ENCODE assay signal across 24 cellular contexts in genomic region chr12:58884916-58885315, GRCh38. TPM values are rescaled to one million over a fixed set of nuclear protein-coding genes. Genes with fewer than 3 reads are reported as not detected.
DNase-seq lines count a peak whose midpoint lies in the region; ATAC-seq and TF ChIP-seq lines count a peak whose summit lies in the region.
"Had no signal": no experiment of that assay in that cellular context is flagged by ENCODE, and none has a peak within 500 bp of the region (broad histone marks: within the 10 kb centered on the region; RNA-seq: fewer than 3 reads in every experiment).

No MANE protein-coding gene starts in this region.

- H4K20me1 ChIP-seq in mammary epithelial cell (ENCODE audit: insufficient read depth, low read length): no peaks in the 10 kb centered on the region

- peaks cover 11% of the 10 kb centered on the region for H3K4me1 Mint-ChIP-seq in MCF 10A (ENCODE audit: insufficient read depth, unreplicated experiment)
- peaks cover 44% of the 10 kb centered on the region for H3K4me1 Mint-ChIP-seq in endodermal cell
- no peaks in the 10 kb centered on the region for H3K4me1 Mint-ChIP-seq in nephron progenitor cell
- H3K4me1 Mint-ChIP-seq in naive thymus-derived CD4-positive, alpha-beta T cell: no peaks in the 10 kb centered on the region
- H3K4me1 Mint-ChIP-seq: B cell had no signal

- ATAC-seq in naive thymus-derived CD4-positive, alpha-beta T cell: no peak
- ATAC-seq: CD8-positive, alpha-beta T cell; K562; PC-3 had no signal

- no TSS peak for BruUV-seq in MCF 10A (replicated peaks; lab: Mats Ljungman, UMichigan)
- no TSS peak for BruUV-seq in mammary epithelial cell (replicated peaks; lab: Mats Ljungman, UMichigan)

- in situ Hi-C loops in mammary epithelial cell (cut with MboI; ENCODE audit: low sequenced_read_pairs in 2 of 2): no loop called here

- no peaks in the 10 kb centered on the region for H3K9me3 Mint-ChIP-seq in MCF 10A (ENCODE audit: unreplicated experiment)
- no peaks in the 10 kb centered on the region for H3K9me3 Mint-ChIP-seq in endodermal cell
- H3K9me3 Mint-ChIP-seq in nephron progenitor cell: no peaks in the 10 kb centered on the region
- peaks cover 0 to 5% (median 0%) of the 10 kb centered on the region in 11 donors for H3K9me3 Mint-ChIP-seq in naive thymus-derived CD4-positive, alpha-beta T cell
- H3K9me3 Mint-ChIP-seq: CD8-positive, alpha-beta T cell had no signal

- H3K27me3 ChIP-seq in mammary epithelial cell (ENCODE audit: insufficient read depth, low read length): no peaks in the 10 kb centered on the region
- H3K27me3 ChIP-seq in endodermal cell (ENCODE audit: control insufficient read depth, insufficient read depth, low read length, poor library complexity, severe bottlenecking): no peaks in the 10 kb centered on the region
- no peaks in the 10 kb centered on the region for H3K27me3 ChIP-seq in naive thymus-derived CD4-positive, alpha-beta T cell (ENCODE audit: control insufficient read depth in 2 of 2, insufficient read depth in 2 of 2, low read length in 2 of 2)
- H3K27me3 ChIP-seq: MG63 had no signal

- H3K27ac Mint-ChIP-seq in MCF 10A (ENCODE audit: low read depth, unreplicated experiment) (peak overlapping the region; percentile 60), endodermal cell (no peak overlapping the region), nephron progenitor cell (peak overlapping the region; percentile 88)
- H3K27ac Mint-ChIP-seq in naive thymus-derived CD4-positive, alpha-beta T cell: no peak overlapping the region
- H3K27ac Mint-ChIP-seq: B cell; CD8-positive, alpha-beta T cell had no signal

- dilution Hi-C loops in mammary epithelial cell (cut with HindIII; ENCODE audit: low sequenced_read_pairs): loop anchor here (5.0 kb wide), 1 partner anchor 32 kb away; no protein-coding TSS in a partner anchor

- no peak overlapping the region for H3K27ac ChIP-seq in mammary epithelial cell (ENCODE audit: insufficient read depth, low read depth, low read length)
- H3K27ac ChIP-seq in endodermal cell (ENCODE audit: low read depth, low read length): peak overlapping the region; percentile 30
- H3K27ac ChIP-seq in naive thymus-derived CD4-positive, alpha-beta T cell (ENCODE audit: low read depth, low read length): no peak overlapping the region
- H3K27ac ChIP-seq: 22Rv1, C4-2B had no signal

- intact Hi-C loops in MCF 10A (cut with micrococcal nuclease): no loop called here
- intact Hi-C loops in mammary epithelial cell (cut with micrococcal nuclease): loop anchor here (5.0 kb wide), 1 partner anchor 202 kb away; no protein-coding TSS in a partner anchor
- intact Hi-C loops in naive thymus-derived CD4-positive, alpha-beta T cell (cut with micrococcal nuclease): no loop called here

- H3K4me1 ChIP-seq in mammary epithelial cell (ENCODE audit: insufficient read depth, low read length) (peaks cover 22% of the 10 kb centered on the region), endodermal cell (ENCODE audit: control insufficient read depth, insufficient read depth, low read length) (peaks cover 27% of the 10 kb centered on the region)
- H3K4me1 ChIP-seq in naive thymus-derived CD4-positive, alpha-beta T cell (ENCODE audit: control insufficient read depth in 2 of 2, insufficient read depth in 2 of 2, low read length in 2 of 2): no peaks in the 10 kb centered on the region
- H3K4me1 ChIP-seq: Caco-2 had no signal

- H3K9me3 ChIP-seq in mammary epithelial cell (replicated peaks; ENCODE audit: insufficient read depth, low read length) (no peaks in the 10 kb centered on the region), endodermal cell (ENCODE audit: control insufficient read depth, low read length) (no peaks in the 10 kb centered on the region)
- H3K9me3 ChIP-seq in naive thymus-derived CD4-positive, alpha-beta T cell (ENCODE audit: control insufficient read depth in 2 of 3, low read length in 3 of 3): no peaks in the 10 kb centered on the region
- H3K9me3 ChIP-seq: Caco-2, MG63 had no signal

- no peak overlapping the region for H3K4me3 Mint-ChIP-seq in MCF 10A (ENCODE audit: unreplicated experiment)
- H3K4me3 Mint-ChIP-seq in endodermal cell: no peak overlapping the region
- no peak overlapping the region for H3K4me3 Mint-ChIP-seq in nephron progenitor cell
- no peak overlapping the region for H3K4me3 Mint-ChIP-seq in naive thymus-derived CD4-positive, alpha-beta T cell
- H3K4me3 Mint-ChIP-seq: B cell; CD8-positive, alpha-beta T cell had no signal

- peaks cover 8% of the 10 kb centered on the region for H3K79me2 ChIP-seq in mammary epithelial cell (ENCODE audit: insufficient read depth, low read length)

- CTCF ChIA-PET in MCF 10A (lab: Yijun Ruan, JAX) (interaction anchor here (0.7 to 1.7 kb wide), 3 partner anchors 164 to 344 kb away, joined by 3 to 6 read pairs (median 6); no protein-coding TSS in a partner anchor), mammary epithelial cell (lab: Charles Lee; ENCODE audit: low non-redundant PET) (no interaction called here)
- CTCF ChIA-PET in naive thymus-derived CD4-positive, alpha-beta T cell (lab: Charles Lee): no interaction called here

- H3K36me3 Mint-ChIP-seq in MCF 10A (ENCODE audit: insufficient read depth, unreplicated experiment) (peaks cover 100% of the 10 kb centered on the region), endodermal cell (ENCODE audit: low read depth) (peaks cover 91% of the 10 kb centered on the region), nephron progenitor cell (ENCODE audit: low read depth) (peaks cover 91% of the 10 kb centered on the region)
- H3K36me3 Mint-ChIP-seq in naive thymus-derived CD4-positive, alpha-beta T cell: no peaks in the 10 kb centered on the region
- H3K36me3 Mint-ChIP-seq: CD8-positive, alpha-beta T cell had no signal

- no peak overlapping the region for H3K4me3 ChIP-seq in mammary epithelial cell (replicated peaks in 1 of 3; ENCODE audit: insufficient read depth in 1 of 3, low read depth in 2 of 3, low read length in 3 of 3)
- H3K4me3 ChIP-seq in endodermal cell (ENCODE audit: low read length): peak overlapping the region; percentile 19
- H3K4me3 ChIP-seq in naive thymus-derived CD4-positive, alpha-beta T cell (ENCODE audit: low read length): no peak overlapping the region
- H3K4me3 ChIP-seq: K562, MG63 had no signal

- 84% methylated on average over 4 of the region's 4 CpGs for WGBS in mammary epithelial cell (ENCODE audit: low coverage, missing lambda C conversion rate)
- 96 to 100% methylated on average over 2 to 3 of the region's 4 CpGs for WGBS in endodermal cell (ENCODE audit: insufficient coverage in 1 of 2, insufficient read length in 1 of 2), 2 experiments

- no peak overlapping the region for H2AFZ ChIP-seq in mammary epithelial cell (ENCODE audit: low read depth, low read length)

- POLR2A ChIA-PET in MCF 10A (lab: Yijun Ruan, JAX): interaction anchor here (0.6 to 7.8 kb wide), 6 partner anchors 13 to 854 kb away, joined by 3 to 74 read pairs (median 4); partner anchors contain the start of gene LRIG3
- POLR2A ChIA-PET in naive thymus-derived CD4-positive, alpha-beta T cell (lab: Charles Lee): no interaction called here

- H3K4me2 ChIP-seq in mammary epithelial cell (ENCODE audit: insufficient read depth, low read depth, low read length): no peak overlapping the region

- no peak for DNase-seq in MCF 10A (ENCODE audit: unreplicated experiment)
- DNase-seq in mammary epithelial cell: no peak
- no peak for DNase-seq in endodermal cell
- no peak for DNase-seq in nephron progenitor cell
- DNase-seq in naive thymus-derived CD4-positive, alpha-beta T cell: no peak
- DNase-seq in HPDE6-E6E7 (ENCODE audit: extremely low spot score): no peak
- no peak for DNase-seq in stimulated activated CD4-positive, alpha-beta T cell treated with anti-CD3 and anti-CD28 coated beads, Interleukin-2, amount 100 ng/mL, for 48 hours
- DNase-seq: Caco-2; CD8-positive, alpha-beta T cell; DMS 273 treated with DMSO at 0.1 percent for 48 hours; DND-41; Kasumi-1; MG63; NCI-H1694; NCI-H2029 treated with DMSO at 0.1 percent for 48 hours; NCI-H446 treated with DMSO at 0.1 percent for 48 hours; NCI-H526; NCI-H82; NK-92 treated with Interleukin-12 subunit alpha and Interleukin-12 subunit beta, amount 100 ng/mL, for 24 hours; PC-3 had no signal

- H3K36me3 ChIP-seq in mammary epithelial cell (ENCODE audit: insufficient read depth, low read length) (peaks cover 67% of the 10 kb centered on the region), endodermal cell (ENCODE audit: control insufficient read depth, insufficient read depth, low read length) (peaks cover 99% of the 10 kb centered on the region)
- H3K36me3 ChIP-seq in naive thymus-derived CD4-positive, alpha-beta T cell (ENCODE audit: control insufficient read depth in 2 of 3, insufficient read depth in 3 of 3, low read length in 3 of 3): no peaks in the 10 kb centered on the region

- TF ChIP-seq CTCF in MCF 10A (IDR thresholded peaks at IDR 0.05; ENCODE audit: unreplicated experiment) (no peak), mammary epithelial cell (conservative IDR thresholded peaks at IDR 0.05 in 1 of 2, IDR thresholded peaks at IDR 0.05 in 1 of 2; ENCODE audit: extremely low read depth in 1 of 2, insufficient read depth in 1 of 2, low read depth in 1 of 2, low read length in 2 of 2) (no peak), endodermal cell (conservative IDR thresholded peaks at IDR 0.05) (no peak), nephron progenitor cell (IDR thresholded peaks at IDR 0.05) (no peak)

- H3K9ac ChIP-seq in mammary epithelial cell (ENCODE audit: insufficient read depth, low read length) (no peak overlapping the region), endodermal cell (ENCODE audit: extremely low read depth, low read length, poor library complexity, severe bottlenecking) (peak overlapping the region; percentile 40)

- H3K27me3 Mint-ChIP-seq in MCF 10A (ENCODE audit: insufficient read depth, unreplicated experiment) (no peaks in the 10 kb centered on the region), endodermal cell (ENCODE audit: insufficient read depth) (no peaks in the 10 kb centered on the region), nephron progenitor cell (ENCODE audit: low read depth, poor library complexity) (no peaks in the 10 kb centered on the region)
- no peaks in the 10 kb centered on the region for H3K27me3 Mint-ChIP-seq in naive thymus-derived CD4-positive, alpha-beta T cell
- H3K27me3 Mint-ChIP-seq: B cell had no signal

RNA-seq across cellular contexts. Expression of gene LRIG3, which starts 35.4 kb away (rescaled TPM):
- total RNA-seq in MCF 10A (2022) (26.5 and 41.5 TPM in 2 replicates), mammary epithelial cell (100 to 1,000 TPM in 1 of 2 donors, 10 to 100 TPM in 1; 45.5 to 115 TPM), endodermal cell (100 to 1,000 TPM; 196 to 367 TPM)
- 28.7 TPM for polyA plus RNA-seq in mammary epithelial cell
- 35.3 TPM for polyA minus RNA-seq in mammary epithelial cell
- polyA plus RNA-seq in endodermal cell (2013, experiment 1 of 2): 79.3 TPM
- 93.8 TPM for polyA plus RNA-seq in endodermal cell (2013, experiment 2 of 2)
- under 1 TPM in 1 of 5 experiments, not detected in 4; 0.24 TPM for total RNA-seq in naive thymus-derived CD4-positive, alpha-beta T cell
- not detected for polyA plus RNA-seq in naive thymus-derived CD4-positive, alpha-beta T cell
- total RNA-seq: B cell; CD8-positive, alpha-beta T cell; K562 had no signal

Comparison
In these comparisons a context has a peak if more than half of its experiments do, and no peak if none do; other contexts are left out.
1. H3K27ac Mint-ChIP-seq: peak in MCF 10A (single experiment) and nephron progenitor cell (single experiment); none in endodermal cell (single experiment) and naive thymus-derived CD4-positive, alpha-beta T cell (0 of 9).
2. RNA of gene LRIG3, which starts 35.4 kb away (total RNA-seq): 196 to 367 TPM in endodermal cell, 45.5 to 115 TPM in mammary epithelial cell and 26.5 to 41.5 TPM in MCF 10A; 0.24 TPM in naive thymus-derived CD4-positive, alpha-beta T cell; every median in the first group is over 10 times any median in the second.